ENCODE assay signal across 9 cellular contexts in genomic region chrX:46461653-46462191, GRCh38.
DNase-seq lines count a peak whose midpoint lies in the region; ATAC-seq and TF ChIP-seq lines count a peak whose summit lies in the region.
"Had no signal": no experiment of that assay in that cellular context is flagged by ENCODE, and none has a peak within 500 bp of the region (broad histone marks: within the 10 kb centered on the region; RNA-seq: fewer than 3 reads in every experiment).

No MANE protein-coding gene starts in this region.

- H3K27me3 Mint-ChIP-seq in activated naive CD4-positive, alpha-beta T cell treated with anti-CD3 and anti-CD28 coated beads, Interleukin-2, amount 10 ng/mL, durations not matched to agents 7 days and 5 days = no peaks in the 10 kb centered on the region
- peaks cover 0 to 4% of the 10 kb centered on the region in 2 donors for H3K27me3 Mint-ChIP-seq in T-cell
- H3K27me3 Mint-ChIP-seq in stimulated activated naive CD8-positive, alpha-beta T cell treated with anti-CD3 and anti-CD28 coated beads, Interleukin-15, amount 100 ng/mL, for 72 hours = no peaks in the 10 kb centered on the region

- H3K27ac ChIP-seq in heart left ventricle (no peak overlapping the region), tibial nerve (no peak overlapping the region)

- H3K27me3 ChIP-seq in heart left ventricle (no peaks in the 10 kb centered on the region), tibial nerve (no peaks in the 10 kb centered on the region)

- TF ChIP-seq POLR2A in heart left ventricle (IDR thresholded peaks at IDR 0.05) (no peak), tibial nerve (IDR thresholded peaks at IDR 0.05) (no peak)

- peak; percentile 24 for DNase-seq in activated naive CD4-positive, alpha-beta T cell treated with anti-CD3 and anti-CD28 coated beads, Interleukin-2, amount 10 ng/mL, durations not matched to agents 7 days and 5 days
- no peak for DNase-seq in activated naive CD4-positive, alpha-beta T cell treated with anti-CD3 and anti-CD28 coated beads, Interleukin-2, amount 50 U/mL, for 16 hours
- DNase-seq in T-cell (no peak), NAMALWA (ENCODE audit: low spot score) (no peak), heart left ventricle (no peak), tibial nerve (ENCODE audit: low spot score in 2 of 2) (no peak)
- no peak for DNase-seq in stimulated activated naive CD8-positive, alpha-beta T cell treated with anti-CD3 and anti-CD28 coated beads, Interleukin-15, amount 100 ng/mL, for 72 hours
- DNase-seq: stimulated activated CD4-positive, alpha-beta T cell treated with anti-CD3 and anti-CD28 coated beads, Interleukin-4, amount 100 ng/mL, for 4 hours had no signal

- intact Hi-C loops in heart left ventricle (cut with DNase I) = no loop called here

- no peak overlapping the region for H3K4me3 ChIP-seq in heart left ventricle
- H3K4me3 ChIP-seq in tibial nerve = no peak overlapping the region

- no peaks in the 10 kb centered on the region for H3K9me3 Mint-ChIP-seq in activated naive CD4-positive, alpha-beta T cell treated with anti-CD3 and anti-CD28 coated beads, Interleukin-2, amount 10 ng/mL, durations not matched to agents 7 days and 5 days
- H3K9me3 Mint-ChIP-seq in T-cell = no peaks in the 10 kb centered on the region
- H3K9me3 Mint-ChIP-seq in stimulated activated naive CD8-positive, alpha-beta T cell treated with anti-CD3 and anti-CD28 coated beads, Interleukin-15, amount 100 ng/mL, for 72 hours = no peaks in the 10 kb centered on the region

- peaks cover 0 to 3% (median 0%) of the 10 kb centered on the region in 12 donors for H3K4me1 ChIP-seq in heart left ventricle
- no peaks in the 10 kb centered on the region for H3K4me1 ChIP-seq in tibial nerve

- no peaks in the 10 kb centered on the region for H3K9me3 ChIP-seq in heart left ventricle
- no peaks in the 10 kb centered on the region for H3K9me3 ChIP-seq in tibial nerve

- WGBS in heart left ventricle, 4 donors = 42 to 73% (median 65%) methylated on average over 2 of the region's 2 CpGs
- whole genome bisulfite sequencing in tibial nerve, 2 donors = 35 to 53% methylated on average over 2 of the region's 2 CpGs

- CTCF ChIA-PET in activated naive CD4-positive, alpha-beta T cell treated with anti-CD3 and anti-CD28 coated beads, Interleukin-2, amount 10 ng/mL, durations not matched to agents 7 days and 5 days (lab: Charles Lee) = no interaction called here
- CTCF ChIA-PET in T-cell (lab: Charles Lee) = no interaction called here

- POLR2A ChIA-PET in T-cell (lab: Charles Lee) = no interaction called here

- no peak for TF ChIP-seq CTCF in heart left ventricle (IDR thresholded peaks at IDR 0.05)
- TF ChIP-seq CTCF in tibial nerve (IDR thresholded peaks at IDR 0.05) = no peak

- peaks cover 47% of the 10 kb centered on the region for H3K36me3 Mint-ChIP-seq in activated naive CD4-positive, alpha-beta T cell treated with anti-CD3 and anti-CD28 coated beads, Interleukin-2, amount 10 ng/mL, durations not matched to agents 7 days and 5 days
- peaks cover 39% of the 10 kb centered on the region for H3K36me3 Mint-ChIP-seq in T-cell

- TF ChIP-seq EP300 in tibial nerve (IDR thresholded peaks at IDR 0.05) = no peak

- peak overlapping the region; percentile 82 for H3K27ac Mint-ChIP-seq in activated naive CD4-positive, alpha-beta T cell treated with anti-CD3 and anti-CD28 coated beads, Interleukin-2, amount 10 ng/mL, durations not matched to agents 7 days and 5 days
- H3K27ac Mint-ChIP-seq in T-cell = peak overlapping the region; percentile 28 to 35
- no peak overlapping the region for H3K27ac Mint-ChIP-seq in stimulated activated naive CD8-positive, alpha-beta T cell treated with anti-CD3 and anti-CD28 coated beads, Interleukin-15, amount 100 ng/mL, for 72 hours

- ATAC-seq in HG02870 (IDR thresholded peaks at IDR 0.05; ENCODE audit: unreplicated experiment) (peak; percentile 89), T-cell (replicated peaks in 1 of 4) (no peak), heart left ventricle (no peak)
- peak; percentile 85 for ATAC-seq in stimulated activated naive CD8-positive, alpha-beta T cell treated with anti-CD3 and anti-CD28 coated beads, Interleukin-15, amount 100 ng/mL, for 72 hours

- peaks cover 0 to 40% (median 21%) of the 10 kb centered on the region in 9 donors for H3K36me3 ChIP-seq in heart left ventricle
- peaks cover 0 to 22% (median 0%) of the 10 kb centered on the region in 3 donors for H3K36me3 ChIP-seq in tibial nerve

- no peak overlapping the region for H3K4me3 Mint-ChIP-seq in activated naive CD4-positive, alpha-beta T cell treated with anti-CD3 and anti-CD28 coated beads, Interleukin-2, amount 10 ng/mL, durations not matched to agents 7 days and 5 days
- H3K4me3 Mint-ChIP-seq in T-cell = peak overlapping the region in 1 of 3 donors; percentile 0
- H3K4me3 Mint-ChIP-seq in stimulated activated naive CD8-positive, alpha-beta T cell treated with anti-CD3 and anti-CD28 coated beads, Interleukin-15, amount 100 ng/mL, for 72 hours = peak overlapping the region in 1 of 2 donors; percentile 2

- H3K4me1 Mint-ChIP-seq in activated naive CD4-positive, alpha-beta T cell treated with anti-CD3 and anti-CD28 coated beads, Interleukin-2, amount 10 ng/mL, durations not matched to agents 7 days and 5 days = peaks cover 21% of the 10 kb centered on the region
- peaks cover 7 to 24% (median 10%) of the 10 kb centered on the region in 3 donors for H3K4me1 Mint-ChIP-seq in T-cell
- peaks cover 20% of the 10 kb centered on the region for H3K4me1 Mint-ChIP-seq in stimulated activated naive CD8-positive, alpha-beta T cell treated with anti-CD3 and anti-CD28 coated beads, Interleukin-15, amount 100 ng/mL, for 72 hours

Comparison
In these comparisons a context has a peak if more than half of its experiments do, and no peak if none do; other contexts are left out.
1. H3K27ac Mint-ChIP-seq: peak in activated naive CD4-positive, alpha-beta T cell treated with anti-CD3 and anti-CD28 coated beads, Interleukin-2, amount 10 ng/mL, durations not matched to agents 7 days and 5 days (single experiment) and T-cell (2 of 2); none in stimulated activated naive CD8-positive, alpha-beta T cell treated with anti-CD3 and anti-CD28 coated beads, Interleukin-15, amount 100 ng/mL, for 72 hours (0 of 2).
2. ATAC-seq: peak in HG02870 (single experiment) and stimulated activated naive CD8-positive, alpha-beta T cell treated with anti-CD3 and anti-CD28 coated beads, Interleukin-15, amount 100 ng/mL, for 72 hours (single experiment); none in T-cell (0 of 4) and heart left ventricle (0 of 4).